In genomic region chr15:40282870-40283614, GRCh38 we compare ENCODE assay signal across 8 cellular contexts. TPM values are rescaled to one million over a fixed set of nuclear protein-coding genes. Genes with fewer than 3 reads are reported as not detected.
DNase-seq lines count a peak whose midpoint lies in the region; ATAC-seq, FAIRE-seq and TF ChIP-seq lines count a peak whose summit lies in the region.

ANKRD63 (minus strand) TSS chr15:40283064; CDS start chr15:40282586, 478 bp downstream.

- ATAC-seq in CD8-positive, alpha-beta T cell = peak; percentile 70
- ATAC-seq in HG02642 (IDR thresholded peaks at IDR 0.05; ENCODE audit: poor library complexity, unreplicated experiment) = peak; percentile 35
- ATAC-seq in GM19395 (IDR thresholded peaks at IDR 0.05; ENCODE audit: unreplicated experiment) = no peak

- peaks cover 11% of the 10 kb centered on the region for H3K27me3 ChIP-seq in CD8-positive, alpha-beta T cell (ENCODE audit: insufficient read depth, low read length)
- H3K27me3 ChIP-seq in endothelial cell of umbilical vein (ENCODE audit: control insufficient read depth in 2 of 2, insufficient read depth in 2 of 2, low read length in 2 of 2) = peaks cover 45 to 62% of the 10 kb centered on the region in 2 experiments
- H3K27me3 ChIP-seq in neural progenitor cell = peaks cover 100% of the 10 kb centered on the region

- FAIRE-seq in endothelial cell of umbilical vein (lab: Jason Lieb, UNC) = no peak

- H3K9me1 ChIP-seq in endothelial cell of umbilical vein (replicated peaks; ENCODE audit: control insufficient read depth, extremely low read depth, insufficient read depth, low read length) = no peaks in the 10 kb centered on the region

- no peak for TF ChIP-seq POLR2A in endothelial cell of umbilical vein (IDR thresholded peaks at IDR 0.05; ENCODE audit: low read depth, low read length)

- peak; percentile 10 to 65 (median 33) for DNase-seq in CD8-positive, alpha-beta T cell
- peak; percentile 45 for DNase-seq in activated CD4-positive, alpha-beta T cell treated with anti-CD3 and anti-CD28 coated beads for 48 hours
- DNase-seq in endothelial cell of umbilical vein (ENCODE audit: low read depth, low spot score) (peak; percentile 11), neural progenitor cell (ENCODE audit: low spot score) (peak; percentile 61), GF-D8 (lab: John Stamatoyannopoulos, UW) (no peak), kidney tubule cell (ENCODE audit: low spot score) (no peak)

- POLR2A ChIA-PET in CD8-positive, alpha-beta T cell (lab: Charles Lee) = interaction anchor here (0.5 to 3.1 kb wide), 2 partner anchors 25 to 131 kb away, joined by 3 to 13 read pairs; partner anchors contain the start of gene PLCB2
- POLR2A ChIA-PET in endothelial cell of umbilical vein (lab: Charles Lee) = no interaction called here

- no peak for TF ChIP-seq CTCF in CD8-positive, alpha-beta T cell (IDR thresholded peaks at IDR 0.05)
- no peak for TF ChIP-seq CTCF in endothelial cell of umbilical vein (IDR thresholded peaks at IDR 0.05; ENCODE audit: extremely low read depth in 1 of 2, insufficient read depth in 1 of 2, low read depth in 1 of 2, low read length in 2 of 2)
- no peak for TF ChIP-seq CTCF in neural progenitor cell (IDR thresholded peaks at IDR 0.05)

- H2AFZ ChIP-seq in endothelial cell of umbilical vein (ENCODE audit: low read depth, low read length) = peak within 1 kb of the TSS; percentile 79
- H2AFZ ChIP-seq in neural progenitor cell (replicated peaks) = peak within 1 kb of the TSS; percentile 83

- peaks cover 25% of the 10 kb centered on the region for H3F3A ChIP-seq in neural progenitor cell (ENCODE audit: low read depth)

- no peak within 1 kb of the TSS for H3K27ac ChIP-seq in CD8-positive, alpha-beta T cell (ENCODE audit: low read depth, low read length)
- H3K27ac ChIP-seq in endothelial cell of umbilical vein (ENCODE audit: insufficient read depth, low read depth, low read length) (no peak within 1 kb of the TSS), neural progenitor cell (no peak within 1 kb of the TSS)

- no peaks in the 10 kb centered on the region for H3K9me3 Mint-ChIP-seq in CD8-positive, alpha-beta T cell
- H3K9me3 Mint-ChIP-seq in neural progenitor cell = no peaks in the 10 kb centered on the region

- no peaks in the 10 kb centered on the region for H3K79me2 ChIP-seq in endothelial cell of umbilical vein (ENCODE audit: control insufficient read depth, insufficient read depth, low read length)
- no peaks in the 10 kb centered on the region for H3K79me2 ChIP-seq in neural progenitor cell (ENCODE audit: low read depth)

- intact Hi-C loops in CD8-positive, alpha-beta T cell (cut with DNase I, micrococcal nuclease) = loop anchor here in 1 of 2 experiments (10.0 kb wide), 1 partner anchor 1848 kb away; no protein-coding TSS in a partner anchor
- intact Hi-C loops in endothelial cell of umbilical vein (cut with micrococcal nuclease) = no loop called here

- dilution Hi-C loops in endothelial cell of umbilical vein (cut with MboI; ENCODE audit: extremely low pct_ligation_motif_present, low sequenced_read_pairs) = no loop called here

- H3K27me3 Mint-ChIP-seq in CD8-positive, alpha-beta T cell (ENCODE audit: low read depth) = peaks cover 18% of the 10 kb centered on the region
- peaks cover 41% of the 10 kb centered on the region for H3K27me3 Mint-ChIP-seq in neural progenitor cell (ENCODE audit: insufficient read depth, low read depth)

- peak within 1 kb of the TSS; percentile 69 for H3K4me2 ChIP-seq in endothelial cell of umbilical vein (ENCODE audit: insufficient read depth, low read length)
- peak within 1 kb of the TSS; percentile 81 for H3K4me2 ChIP-seq in neural progenitor cell

- H3K36me3 ChIP-seq in CD8-positive, alpha-beta T cell (ENCODE audit: insufficient read depth, low read length) = peaks cover 2% of the 10 kb centered on the region
- H3K36me3 ChIP-seq in endothelial cell of umbilical vein (ENCODE audit: control insufficient read depth in 2 of 2, extremely low read depth in 1 of 2, insufficient read depth in 2 of 2, low read length in 2 of 2) (no peaks in the 10 kb centered on the region), neural progenitor cell (no peaks in the 10 kb centered on the region)

- H3K27ac Mint-ChIP-seq in CD8-positive, alpha-beta T cell = no peak within 1 kb of the TSS
- H3K27ac Mint-ChIP-seq in neural progenitor cell = no peak within 1 kb of the TSS

- H4K20me1 ChIP-seq in endothelial cell of umbilical vein (replicated peaks; ENCODE audit: control insufficient read depth, extremely low read depth, insufficient read depth, low read length) = no peaks in the 10 kb centered on the region
- peaks cover 28% of the 10 kb centered on the region for H4K20me1 ChIP-seq in neural progenitor cell (ENCODE audit: low read depth)

- H3K9ac ChIP-seq in endothelial cell of umbilical vein (replicated peaks; ENCODE audit: extremely low read depth, insufficient read depth, low read length) (no peak within 1 kb of the TSS), neural progenitor cell (no peak within 1 kb of the TSS)

- peak within 1 kb of the TSS; percentile 79 for H3K4me3 Mint-ChIP-seq in CD8-positive, alpha-beta T cell
- H3K4me3 Mint-ChIP-seq in neural progenitor cell = peak within 1 kb of the TSS; percentile 78

- no peaks in the 10 kb centered on the region for H3K9me3 ChIP-seq in CD8-positive, alpha-beta T cell (ENCODE audit: low read length)
- no peaks in the 10 kb centered on the region for H3K9me3 ChIP-seq in endothelial cell of umbilical vein (replicated peaks; ENCODE audit: control insufficient read depth, insufficient read depth, low read length)
- H3K9me3 ChIP-seq in neural progenitor cell (ENCODE audit: low read depth) = no peaks in the 10 kb centered on the region

- CTCF ChIA-PET in CD8-positive, alpha-beta T cell (lab: Charles Lee) = interaction anchor here (0.8 to 10.4 kb wide), 14 partner anchors 9 to 84 kb away, joined by 3 to 120 read pairs (median 4); partner anchors contain the start of genes CCDC9B, INAFM2 and PLCB2
- CTCF ChIA-PET in endothelial cell of umbilical vein (lab: Charles Lee) = interaction anchor here (0.9 to 5.3 kb wide), 8 partner anchors 8 to 56 kb away, joined by 3 to 83 read pairs (median 4); partner anchors contain the start of gene PLCB2

- H3K4me1 ChIP-seq in CD8-positive, alpha-beta T cell (ENCODE audit: insufficient read depth, low read length) = peaks cover 5% of the 10 kb centered on the region
- peaks cover 12% of the 10 kb centered on the region for H3K4me1 ChIP-seq in endothelial cell of umbilical vein (ENCODE audit: control insufficient read depth, extremely low read depth, insufficient read depth, low read length)
- H3K4me1 ChIP-seq in neural progenitor cell = peaks cover 34% of the 10 kb centered on the region

- BruUV-seq in endothelial cell of umbilical vein (replicated peaks; lab: Mats Ljungman, UMichigan) = no TSS peak

- peaks cover 5% of the 10 kb centered on the region for H3K4me1 Mint-ChIP-seq in CD8-positive, alpha-beta T cell (ENCODE audit: low read depth)
- H3K4me1 Mint-ChIP-seq in neural progenitor cell = peaks cover 58% of the 10 kb centered on the region

- peak within 1 kb of the TSS; percentile 69 for H3K4me3 ChIP-seq in CD8-positive, alpha-beta T cell (ENCODE audit: low read depth, low read length)
- H3K4me3 ChIP-seq in endothelial cell of umbilical vein (replicated peaks in 1 of 3; ENCODE audit: insufficient read depth in 1 of 3, low read depth in 1 of 3, low read length in 3 of 3) (peak within 1 kb of the TSS in 2 of 3 experiments; percentile 13 to 32), neural progenitor cell (peak within 1 kb of the TSS; percentile 45)

- H3K36me3 Mint-ChIP-seq in CD8-positive, alpha-beta T cell = peaks cover 10% of the 10 kb centered on the region
- no peaks in the 10 kb centered on the region for H3K36me3 Mint-ChIP-seq in neural progenitor cell

TF ChIP-seq in endothelial cell of umbilical vein, 7 proteins besides CTCF, POLR2A, EP300 and RAD21:
- TF ChIP-seq MYC (IDR thresholded peaks at IDR 0.05; ENCODE audit: low read depth, low read length) (no peak), EZH2 (IDR thresholded peaks at IDR 0.05; ENCODE audit: borderline replicate concordance, low read depth, low read length, severe bottlenecking) (peak; percentile 96), FOS (IDR thresholded peaks at IDR 0.05; ENCODE audit: borderline replicate concordance, insufficient read depth, low read length) (no peak)

RNA-seq across cellular contexts. Expression of gene ANKRD63, which starts in this region (rescaled TPM):
- total RNA-seq in CD8-positive, alpha-beta T cell = not detected
- total RNA-seq in endothelial cell of umbilical vein (not detected in 2 replicates), neural progenitor cell (ENCODE audit: low replicate concordance) (not detected in 2 replicates)
- not detected in 2 replicates for polyA plus RNA-seq in endothelial cell of umbilical vein
- not detected in 2 replicates for polyA plus RNA-seq in endothelial cell of umbilical vein (2011; cell fraction: cytosol; rRNA removed)
- not detected in 2 replicates for polyA plus RNA-seq in endothelial cell of umbilical vein (2011; cell fraction: nucleus; rRNA removed)
- not detected in 2 replicates for polyA plus RNA-seq in endothelial cell of umbilical vein (2012)
- polyA minus RNA-seq in endothelial cell of umbilical vein = not detected in 2 replicates
- 0.82 TPM for polyA minus RNA-seq in endothelial cell of umbilical vein (2011; cell fraction: cytosol; rRNA and poly(A)+ RNA removed)
- polyA minus RNA-seq in endothelial cell of umbilical vein (2011; cell fraction: nucleus; rRNA and poly(A)+ RNA removed) = not detected in 2 replicates

Comparison
In these comparisons a context has a peak if more than half of its experiments do, and no peak if none do; other contexts are left out.
1. Peak in DNase-seq, ATAC-seq and H3K4me3 ChIP-seq in CD8-positive, alpha-beta T cell; RNA of the gene not detected or under 1 TPM.
2. Peak in DNase-seq, H3K4me3 ChIP-seq and H3K4me2 ChIP-seq in endothelial cell of umbilical vein; RNA of the gene not detected or under 1 TPM.
3. Peak in DNase-seq, H3K4me3 ChIP-seq and H3K4me2 ChIP-seq in neural progenitor cell; RNA of the gene not detected or under 1 TPM.